In the genomic region with DNA sequence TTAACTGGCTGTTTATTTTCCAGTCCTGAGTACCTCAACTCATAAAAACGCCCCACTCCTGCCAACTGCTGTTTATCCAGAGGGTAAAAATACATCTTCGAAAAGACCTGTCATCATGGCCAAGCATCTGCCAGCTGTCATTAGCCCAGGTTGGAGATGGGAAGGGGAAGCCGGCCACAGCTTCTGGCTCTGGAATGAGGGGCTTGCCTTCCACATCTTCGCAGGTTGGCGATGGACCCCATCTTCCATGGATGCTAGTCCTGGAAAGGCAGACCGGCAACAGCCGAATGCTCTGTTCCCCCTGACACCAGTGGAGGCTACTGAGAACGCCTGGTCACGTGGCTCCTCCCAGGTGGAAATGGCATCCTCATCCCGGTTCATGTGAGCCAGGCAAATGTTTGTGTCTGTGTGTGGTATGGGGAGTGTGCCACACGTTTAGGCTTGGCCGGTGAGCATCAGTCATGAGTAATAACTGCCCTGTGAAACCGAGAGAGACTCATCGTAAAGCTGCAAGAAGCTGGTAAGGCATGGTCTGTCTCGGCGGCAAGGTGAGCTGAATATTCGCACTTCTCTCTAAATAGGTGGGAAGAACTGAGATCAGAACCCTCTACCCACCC, we compare ENCODE assay signal across 16 cellular contexts. TPM values are rescaled to one million over a fixed set of nuclear protein-coding genes. Genes with fewer than 3 reads are reported as not detected.
DNase-seq lines count a peak whose midpoint lies in the region; ATAC-seq, FAIRE-seq and TF ChIP-seq lines count a peak whose summit lies in the region.
"Had no signal": no experiment of that assay in that cellular context is flagged by ENCODE, and none has a peak within 500 bp of the region (broad histone marks: within the 10 kb centered on the region; RNA-seq: fewer than 3 reads in every experiment).

No MANE protein-coding gene starts in this region.

- no peak for FAIRE-seq in frontal cortex (lab: Jason Lieb, UNC)

- POLR2A ChIA-PET in RWPE1 (lab: Yijun Ruan, JAX; ENCODE audit: low non-redundant PET), result no interaction called here

- no peak for TF ChIP-seq CTCF in RWPE1 (conservative IDR thresholded peaks at IDR 0.05; ENCODE audit: low read depth)

- DNase-seq in COR-L47 (lab: John Stamatoyannopoulos, UW) (peak; percentile 11), DMS153 treated with DMSO at 0.1 percent for 48 hours (lab: John Stamatoyannopoulos, UW; ENCODE audit: unreplicated experiment) (peak; percentile 11), RWPE1 (ENCODE audit: low spot score) (peak; percentile 5), kidney tubule cell (ENCODE audit: low spot score) (peak; percentile 67), frontal cortex (ENCODE audit: low spot score in 2 of 2) (no peak), left colon (no peak), GOT3 (lab: John Stamatoyannopoulos, UW) (no peak)
- DNase-seq: BE2C; CD4-positive, alpha-beta memory T cell; KBM-7; NCI-H1048; NCI-H187; NCI-H2171; NCI-H510A; NK-92 treated with Interleukin-12 subunit alpha and Interleukin-12 subunit beta, amount 100 ng/mL, for 24 hours had no signal

- intact Hi-C loops in left colon (cut with DNase I, micrococcal nuclease), result no loop called here

- CTCF ChIA-PET in RWPE1 (lab: Yijun Ruan, JAX), result interaction anchor here (0.7 to 1.1 kb wide), 2 partner anchors 13 to 498 kb away, joined by 4 to 7 read pairs; no protein-coding TSS in a partner anchor

- no peak overlapping the region for H3K27ac ChIP-seq in RWPE1

- ATAC-seq in left colon, result no peak

RNA-seq across cellular contexts. Expression of a gene that starts 0.4 kb away (rescaled TPM):
- total RNA-seq in frontal cortex (not detected), left colon (not detected)
- total RNA-seq: CD4-positive, alpha-beta memory T cell; SK-MEL-5 had no signal

RNA-seq across cellular contexts. Expression of a gene that starts 6.8 kb away (rescaled TPM):
- total RNA-seq in frontal cortex, result not detected
- total RNA-seq in left colon, result not detected
- total RNA-seq: SK-MEL-5 had no signal

RNA-seq across cellular contexts. Expression of a gene that starts 13.3 kb away (rescaled TPM):
- total RNA-seq in frontal cortex (not detected), left colon (not detected)
- total RNA-seq: CD4-positive, alpha-beta memory T cell; SK-MEL-5 had no signal

RNA-seq across cellular contexts. Expression of a gene that starts 34.7 kb away (rescaled TPM):
- total RNA-seq in frontal cortex, result not detected
- total RNA-seq in left colon, result not detected
- total RNA-seq: CD4-positive, alpha-beta memory T cell; SK-MEL-5 had no signal

RNA-seq across cellular contexts. Expression of a gene that starts 40.4 kb away (rescaled TPM):
- not detected for total RNA-seq in frontal cortex
- not detected for total RNA-seq in left colon
- total RNA-seq: CD4-positive, alpha-beta memory T cell; SK-MEL-5 had no signal

Comparison
In these comparisons a context has a peak if more than half of its experiments do, and no peak if none do; other contexts are left out.
1. DNase-seq: peak in COR-L47 (single experiment), DMS153 treated with DMSO at 0.1 percent for 48 hours (single experiment), RWPE1 (single experiment) and kidney tubule cell (single experiment); none in frontal cortex (0 of 2), left colon (0 of 2) and GOT3 (single experiment).